Comparison of ENCODE assay signal across 20 cellular contexts in genomic region chr9:1522219-1522767, GRCh38.
A peak's percentile ranks its signal among the peaks of the same experiment; 100 is the strongest.
DNase-seq lines count a peak whose midpoint lies in the region; ATAC-seq and TF ChIP-seq lines count a peak whose summit lies in the region.
"Had no signal": no experiment of that assay in that cellular context is flagged by ENCODE, and none has a peak within 500 bp of the region (broad histone marks: within the 10 kb centered on the region; RNA-seq: fewer than 3 reads in every experiment).

No MANE protein-coding gene starts in this region.

- no peak for TF ChIP-seq CTCF in GM13976 (IDR thresholded peaks at IDR 0.05; ENCODE audit: borderline replicate concordance, control extremely low read depth, extremely low read depth, insufficient read depth, missing control alignments)

- DNase-seq in GM13976 (ENCODE audit: low spot score) (peak; percentile 12), NCI-H1694 treated with DMSO at 0.1 percent for 48 hours (lab: John Stamatoyannopoulos, UW) (no peak), hepatic stellate cell (ENCODE audit: low spot score) (no peak), NCI-H1092 treated with DMSO at 0.1 percent for 48 hours (lab: John Stamatoyannopoulos, UW) (no peak), RPMI8226 (no peak)
- DNase-seq: activated B cell treated with CpG ODN at 0.5 μM for 24 hours; activated gamma-delta T cell; CD4-positive, CD25-positive, alpha-beta regulatory T cell; DMS79 treated with DMSO at 0.1 percent for 48 hours; mesenchymal stem cell; MV-4-11; NCI-H2171; NK-92 treated with Interleukin-12 subunit alpha and Interleukin-12 subunit beta, amount 100 ng/mL, for 24 hours; Right ventricle myocardium superior; stimulated activated CD4-positive, alpha-beta T cell treated with anti-CD3 and anti-CD28 coated beads, Interleukin-2, amount 100 ng/mL, for 24 hours; T-helper 17 cell had no signal

- ATAC-seq in GM19397 (IDR thresholded peaks at IDR 0.05; ENCODE audit: unreplicated experiment): peak; percentile 74
- ATAC-seq in GM21825 (IDR thresholded peaks at IDR 0.05; ENCODE audit: unreplicated experiment): peak; percentile 64
- ATAC-seq in HG03095 (IDR thresholded peaks at IDR 0.05; ENCODE audit: unreplicated experiment): peak; percentile 82
- ATAC-seq: HepG2, T-helper 17 cell had no signal

- in situ Hi-C loops in GM13976 (cut with MboI; ENCODE audit: low sequenced_read_pairs, unreplicated experiment): no loop called here
